In the genomic region with DNA sequence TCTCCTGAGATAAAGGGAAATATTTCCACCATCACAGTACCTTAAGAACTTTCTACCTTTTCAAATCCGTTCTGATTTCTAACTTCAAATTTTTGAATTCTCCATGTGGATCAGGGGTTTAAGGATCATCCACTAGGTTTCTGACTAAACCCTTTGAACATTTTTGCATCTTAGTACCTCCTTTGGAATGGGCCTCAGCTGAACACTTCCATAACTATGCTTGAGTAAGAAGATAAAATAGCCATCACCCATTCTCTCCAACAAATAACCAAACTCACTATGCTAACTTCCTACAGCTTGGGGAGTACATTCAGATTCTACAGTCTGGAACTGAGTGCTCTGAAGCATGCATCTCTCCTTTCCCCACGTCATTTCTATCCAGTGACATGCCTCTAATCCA, we compare ENCODE assay signal across 8 cellular contexts. TPM values are rescaled to one million over a fixed set of nuclear protein-coding genes. Genes with fewer than 3 reads are reported as not detected.
DNase-seq lines count a peak whose midpoint lies in the region; ATAC-seq and TF ChIP-seq lines count a peak whose summit lies in the region.

No MANE protein-coding gene starts in this region.

- TF ChIP-seq CTCF in AG04450 (IDR thresholded peaks at IDR 0.05; ENCODE audit: low read depth, low read length) (no peak), coronary artery (IDR thresholded peaks at IDR 0.05) (no peak)

- no peaks in the 10 kb centered on the region for H3K9me2 ChIP-seq in Karpas-422 (replicated peaks; ENCODE audit: insufficient read depth, low read length)

- H3K4me1 Mint-ChIP-seq in natural killer cell treated with Interleukin-12 subunit alpha and Interleukin-12 subunit beta and Interleukin-15 and Interleukin-18, amount 100 ng/mL, for 72 hours (ENCODE audit: low read depth in 2 of 2), result peaks cover 19 to 26% of the 10 kb centered on the region in 2 donors

- H3K36me3 Mint-ChIP-seq in natural killer cell treated with Interleukin-12 subunit alpha and Interleukin-12 subunit beta and Interleukin-15 and Interleukin-18, amount 100 ng/mL, for 72 hours, result no peaks in the 10 kb centered on the region

- H3K27me3 Mint-ChIP-seq in natural killer cell treated with Interleukin-12 subunit alpha and Interleukin-12 subunit beta and Interleukin-15 and Interleukin-18, amount 100 ng/mL, for 72 hours, result no peaks in the 10 kb centered on the region

- H3K9me3 Mint-ChIP-seq in natural killer cell treated with Interleukin-12 subunit alpha and Interleukin-12 subunit beta and Interleukin-15 and Interleukin-18, amount 100 ng/mL, for 72 hours, result no peaks in the 10 kb centered on the region

- no peak for DNase-seq in AG04450 (ENCODE audit: low read depth, low spot score)
- no peak for DNase-seq in Karpas-422
- DNase-seq in coronary artery (ENCODE audit: low spot score), result no peak
- no peak for DNase-seq in natural killer cell treated with Interleukin-12 subunit alpha and Interleukin-12 subunit beta and Interleukin-15 and Interleukin-18, amount 100 ng/mL, for 72 hours (ENCODE audit: low spot score)
- DNase-seq in DMS 273 (lab: John Stamatoyannopoulos, UW; ENCODE audit: unreplicated experiment), result no peak

- peak overlapping the region in 1 of 2 donors; percentile 74 for H3K27ac Mint-ChIP-seq in natural killer cell treated with Interleukin-12 subunit alpha and Interleukin-12 subunit beta and Interleukin-15 and Interleukin-18, amount 100 ng/mL, for 72 hours

- H3K4me1 ChIP-seq in Karpas-422 (ENCODE audit: low read length), result peaks cover 24% of the 10 kb centered on the region

- CTCF ChIA-PET in AG04450 (lab: Charles Lee), result interaction anchor here (1.0 kb wide), 1 partner anchor 9 kb away, joined by 6 read pairs; no protein-coding TSS in a partner anchor

- H3K9ac ChIP-seq in Karpas-422 (ENCODE audit: low read length), result peak overlapping the region; percentile 74

- POLR2A ChIA-PET in AG04450 (lab: Yijun Ruan, JAX), result interaction anchor here (0.5 kb wide), 1 partner anchor 1762 kb away, joined by 6 read pairs; a partner anchor contains a TSS

- peak overlapping the region; percentile 80 for H3K4me2 ChIP-seq in Karpas-422 (ENCODE audit: low read depth, low read length, poor library complexity, severe bottlenecking)

- no peaks in the 10 kb centered on the region for H3K27me3 ChIP-seq in AG04450 (ENCODE audit: control insufficient read depth, insufficient read depth, low read length)
- H3K27me3 ChIP-seq in Karpas-422 (ENCODE audit: low read length), result no peaks in the 10 kb centered on the region

- H3K9me3 ChIP-seq in AG04450 (ENCODE audit: control insufficient read depth, insufficient read depth, low read length) (no peaks in the 10 kb centered on the region), Karpas-422 (ENCODE audit: low read length) (no peaks in the 10 kb centered on the region)

- peak overlapping the region; percentile 40; the same call in 1 of the 2 replicates for H2AFZ ChIP-seq in Karpas-422 (ENCODE audit: low read length)

- H3K79me2 ChIP-seq in Karpas-422 (ENCODE audit: low read length), result peaks cover 23% of the 10 kb centered on the region

- no peaks in the 10 kb centered on the region for H4K20me1 ChIP-seq in Karpas-422 (ENCODE audit: insufficient read depth, low read depth, low read length)

- ATAC-seq in natural killer cell treated with Interleukin-12 subunit alpha and Interleukin-12 subunit beta and Interleukin-15 and Interleukin-18, amount 100 ng/mL, for 72 hours, result no peak
- ATAC-seq in HG03457 (IDR thresholded peaks at IDR 0.05; ENCODE audit: unreplicated experiment), result no peak
- ATAC-seq in HG03095 (IDR thresholded peaks at IDR 0.05; ENCODE audit: unreplicated experiment), result no peak
- ATAC-seq in HG03469 (IDR thresholded peaks at IDR 0.05; ENCODE audit: unreplicated experiment), result no peak

- H3K27ac ChIP-seq in AG04450 (ENCODE audit: low read depth, low read length), result peak overlapping the region; percentile 79
- H3K27ac ChIP-seq in Karpas-422 (ENCODE audit: low read length), result no peak overlapping the region
- H3K27ac ChIP-seq in coronary artery, result peak overlapping the region in 1 of 2 donors; percentile 95

- H3K4me3 ChIP-seq in AG04450 (ENCODE audit: low read depth, low read length), result peak overlapping the region; percentile 80
- peak overlapping the region; percentile 78 for H3K4me3 ChIP-seq in Karpas-422 (ENCODE audit: low read length)
- peak overlapping the region; percentile 88 for H3K4me3 ChIP-seq in coronary artery

- no peaks in the 10 kb centered on the region for H3K36me3 ChIP-seq in Karpas-422 (ENCODE audit: insufficient read depth, low read length)

- peak overlapping the region; percentile 88 for H3K4me3 Mint-ChIP-seq in natural killer cell treated with Interleukin-12 subunit alpha and Interleukin-12 subunit beta and Interleukin-15 and Interleukin-18, amount 100 ng/mL, for 72 hours

RNA-seq across cellular contexts. Expression of a gene that starts 1.3 kb away (rescaled TPM):
- polyA plus RNA-seq in AG04450 (2011; rRNA removed), result 31.0 and 40.4 TPM in 2 replicates
- polyA minus RNA-seq in AG04450 (2011; rRNA and poly(A)+ RNA removed), result 16.0 and 30.8 TPM in 2 replicates
- total RNA-seq in Karpas-422 (2014; rRNA removed; shearing (Covaris generic); ENCODE audit: low replicate concordance), result 11.8 and 19.0 TPM in 2 replicates
- 10 to 100 TPM; 14.0 to 14.9 TPM for total RNA-seq in natural killer cell treated with Interleukin-12 subunit alpha and Interleukin-12 subunit beta and Interleukin-15 and Interleukin-18, amount 100 ng/mL, for 72 hours
